25 cellular contexts compared by ENCODE assay signal in the genomic region with DNA sequence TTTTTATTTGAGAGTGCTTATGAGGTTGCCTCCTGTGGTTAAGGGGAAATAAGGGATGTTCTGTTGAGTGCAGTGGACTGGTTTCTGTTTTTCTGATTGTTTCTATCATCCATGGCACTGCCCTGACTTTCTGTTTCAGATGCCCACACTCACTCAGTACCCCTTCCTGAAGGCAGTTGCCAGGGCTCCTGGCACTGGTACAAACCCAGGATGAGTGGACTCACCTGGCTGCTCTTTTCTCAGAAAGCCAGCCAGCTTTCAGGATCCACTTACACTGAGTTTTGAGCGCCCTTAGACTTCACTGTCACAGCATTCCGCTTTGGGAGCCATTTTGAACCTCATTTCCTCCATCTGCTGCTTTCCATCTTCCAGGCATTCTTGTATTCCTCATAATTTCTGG. TPM values are rescaled to one million over a fixed set of nuclear protein-coding genes. Genes with fewer than 3 reads are reported as not detected.
"Had no signal": no experiment of that assay in that cellular context is flagged by ENCODE, and none has a peak within 500 bp of the region (broad histone marks: within the 10 kb centered on the region; RNA-seq: fewer than 3 reads in every experiment).

No MANE protein-coding gene starts in this region.

- H3K27ac Mint-ChIP-seq: dendritic cell treated with granulocyte-macrophage colony-stimulating factor and Interleukin-4, amounts not matched to agents 40 ng/mL and 50 ng/mL, for 4 days; effector memory CD8-positive, alpha-beta T cell; endodermal cell; memory B cell had no signal

- H3K27me3 ChIP-seq: colonic mucosa, esophagus squamous epithelium, gastrocnemius medialis, heart right ventricle, left lung had no signal

- H3K27ac ChIP-seq: colonic mucosa, epithelial cell of prostate, esophagus squamous epithelium, gastrocnemius medialis, heart right ventricle, left lung, lower lobe of right lung had no signal

- H3K9me3 ChIP-seq: colonic mucosa, esophagus squamous epithelium, gastrocnemius medialis, left lung, lower lobe of right lung had no signal

- H3K27me3 Mint-ChIP-seq: dendritic cell treated with granulocyte-macrophage colony-stimulating factor and Interleukin-4, amounts not matched to agents 40 ng/mL and 50 ng/mL, for 4 days; effector memory CD8-positive, alpha-beta T cell had no signal

- H3K36me3 ChIP-seq: colonic mucosa, esophagus squamous epithelium, gastrocnemius medialis, heart right ventricle, left lung, lower lobe of right lung had no signal

- H3K4me3 Mint-ChIP-seq: dendritic cell treated with granulocyte-macrophage colony-stimulating factor and Interleukin-4, amounts not matched to agents 40 ng/mL and 50 ng/mL, for 4 days; effector memory CD8-positive, alpha-beta T cell; endodermal cell; memory B cell had no signal

- H3K4me1 ChIP-seq: colonic mucosa, esophagus squamous epithelium, gastrocnemius medialis, heart right ventricle, left lung, lower lobe of right lung had no signal

- ATAC-seq: effector memory CD8-positive, alpha-beta T cell; esophagus mucosa; gastrocnemius medialis; heart right ventricle; left cardiac atrium; left lung; left ventricle myocardium superior; lower lobe of right lung had no signal

- H3K4me3 ChIP-seq: colonic mucosa, esophagus squamous epithelium, gastrocnemius medialis, heart right ventricle, left lung, lower lobe of right lung had no signal

- H3K4me1 Mint-ChIP-seq: memory B cell had no signal

- DNase-seq: colonic mucosa; cortex of kidney; effector CD8-positive, alpha-beta T cell; effector memory CD8-positive, alpha-beta T cell; endodermal cell; erythroblast; esophagus squamous epithelium; foreskin fibroblast; foreskin melanocyte; gastrocnemius medialis; glutamatergic neuron; head of caudate nucleus; heart right ventricle; hippocampal formation; left cardiac atrium; left lung; left ventricle myocardium superior; lower lobe of right lung; mesendoderm; midbrain had no signal

RNA-seq across cellular contexts. Expression of gene ADAMTSL3, which starts 55.9 kb away (rescaled TPM):
- total RNA-seq: mononuclear cell had no signal
